1 cellular context compared by ENCODE assay signal in the genomic region with DNA sequence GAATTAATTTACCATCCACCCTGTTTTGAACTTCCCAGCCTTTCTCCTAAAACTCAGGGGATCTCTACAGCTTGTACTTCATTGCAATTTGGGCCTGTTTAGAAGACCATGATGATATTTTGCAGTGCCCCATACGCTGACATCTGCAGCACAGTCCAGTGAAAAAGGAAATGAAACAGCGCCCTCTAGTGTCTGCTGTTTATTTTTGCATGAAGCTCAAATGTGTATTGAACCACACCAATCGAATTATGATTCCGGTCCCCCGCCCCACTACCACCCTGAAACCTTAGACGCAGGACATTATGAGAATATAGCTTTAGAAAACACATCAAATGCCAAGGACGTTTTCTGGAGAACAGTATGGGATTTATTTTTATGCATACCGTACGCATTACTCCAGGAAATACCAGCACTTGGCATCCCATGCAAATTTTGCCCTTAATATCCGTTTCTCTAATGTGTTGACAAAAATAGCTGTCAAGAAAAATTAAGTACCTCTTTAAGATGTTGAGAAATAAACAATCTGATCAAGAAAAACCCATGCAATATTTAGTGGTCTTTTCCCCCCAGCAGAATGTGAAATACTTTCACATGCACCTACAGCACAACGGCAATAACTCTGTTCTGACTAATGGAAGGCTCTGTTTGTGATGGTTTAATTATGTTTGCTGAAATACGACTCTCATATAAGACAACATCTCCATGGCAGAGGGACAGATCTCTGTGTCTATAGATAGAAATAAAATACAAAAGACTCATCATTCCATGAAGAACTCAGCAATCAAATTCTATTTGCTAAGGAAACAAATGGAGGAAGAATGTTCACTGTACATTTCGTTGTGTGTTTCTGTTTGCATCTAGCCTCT.
TF ChIP-seq lines count a peak whose summit lies in the region.

No MANE protein-coding gene starts in this region.

TF ChIP-seq in GM23338, 12 proteins besides CTCF, POLR2A, EP300 and RAD21 (continued from another document):
- TF ChIP-seq, protein P1, sequence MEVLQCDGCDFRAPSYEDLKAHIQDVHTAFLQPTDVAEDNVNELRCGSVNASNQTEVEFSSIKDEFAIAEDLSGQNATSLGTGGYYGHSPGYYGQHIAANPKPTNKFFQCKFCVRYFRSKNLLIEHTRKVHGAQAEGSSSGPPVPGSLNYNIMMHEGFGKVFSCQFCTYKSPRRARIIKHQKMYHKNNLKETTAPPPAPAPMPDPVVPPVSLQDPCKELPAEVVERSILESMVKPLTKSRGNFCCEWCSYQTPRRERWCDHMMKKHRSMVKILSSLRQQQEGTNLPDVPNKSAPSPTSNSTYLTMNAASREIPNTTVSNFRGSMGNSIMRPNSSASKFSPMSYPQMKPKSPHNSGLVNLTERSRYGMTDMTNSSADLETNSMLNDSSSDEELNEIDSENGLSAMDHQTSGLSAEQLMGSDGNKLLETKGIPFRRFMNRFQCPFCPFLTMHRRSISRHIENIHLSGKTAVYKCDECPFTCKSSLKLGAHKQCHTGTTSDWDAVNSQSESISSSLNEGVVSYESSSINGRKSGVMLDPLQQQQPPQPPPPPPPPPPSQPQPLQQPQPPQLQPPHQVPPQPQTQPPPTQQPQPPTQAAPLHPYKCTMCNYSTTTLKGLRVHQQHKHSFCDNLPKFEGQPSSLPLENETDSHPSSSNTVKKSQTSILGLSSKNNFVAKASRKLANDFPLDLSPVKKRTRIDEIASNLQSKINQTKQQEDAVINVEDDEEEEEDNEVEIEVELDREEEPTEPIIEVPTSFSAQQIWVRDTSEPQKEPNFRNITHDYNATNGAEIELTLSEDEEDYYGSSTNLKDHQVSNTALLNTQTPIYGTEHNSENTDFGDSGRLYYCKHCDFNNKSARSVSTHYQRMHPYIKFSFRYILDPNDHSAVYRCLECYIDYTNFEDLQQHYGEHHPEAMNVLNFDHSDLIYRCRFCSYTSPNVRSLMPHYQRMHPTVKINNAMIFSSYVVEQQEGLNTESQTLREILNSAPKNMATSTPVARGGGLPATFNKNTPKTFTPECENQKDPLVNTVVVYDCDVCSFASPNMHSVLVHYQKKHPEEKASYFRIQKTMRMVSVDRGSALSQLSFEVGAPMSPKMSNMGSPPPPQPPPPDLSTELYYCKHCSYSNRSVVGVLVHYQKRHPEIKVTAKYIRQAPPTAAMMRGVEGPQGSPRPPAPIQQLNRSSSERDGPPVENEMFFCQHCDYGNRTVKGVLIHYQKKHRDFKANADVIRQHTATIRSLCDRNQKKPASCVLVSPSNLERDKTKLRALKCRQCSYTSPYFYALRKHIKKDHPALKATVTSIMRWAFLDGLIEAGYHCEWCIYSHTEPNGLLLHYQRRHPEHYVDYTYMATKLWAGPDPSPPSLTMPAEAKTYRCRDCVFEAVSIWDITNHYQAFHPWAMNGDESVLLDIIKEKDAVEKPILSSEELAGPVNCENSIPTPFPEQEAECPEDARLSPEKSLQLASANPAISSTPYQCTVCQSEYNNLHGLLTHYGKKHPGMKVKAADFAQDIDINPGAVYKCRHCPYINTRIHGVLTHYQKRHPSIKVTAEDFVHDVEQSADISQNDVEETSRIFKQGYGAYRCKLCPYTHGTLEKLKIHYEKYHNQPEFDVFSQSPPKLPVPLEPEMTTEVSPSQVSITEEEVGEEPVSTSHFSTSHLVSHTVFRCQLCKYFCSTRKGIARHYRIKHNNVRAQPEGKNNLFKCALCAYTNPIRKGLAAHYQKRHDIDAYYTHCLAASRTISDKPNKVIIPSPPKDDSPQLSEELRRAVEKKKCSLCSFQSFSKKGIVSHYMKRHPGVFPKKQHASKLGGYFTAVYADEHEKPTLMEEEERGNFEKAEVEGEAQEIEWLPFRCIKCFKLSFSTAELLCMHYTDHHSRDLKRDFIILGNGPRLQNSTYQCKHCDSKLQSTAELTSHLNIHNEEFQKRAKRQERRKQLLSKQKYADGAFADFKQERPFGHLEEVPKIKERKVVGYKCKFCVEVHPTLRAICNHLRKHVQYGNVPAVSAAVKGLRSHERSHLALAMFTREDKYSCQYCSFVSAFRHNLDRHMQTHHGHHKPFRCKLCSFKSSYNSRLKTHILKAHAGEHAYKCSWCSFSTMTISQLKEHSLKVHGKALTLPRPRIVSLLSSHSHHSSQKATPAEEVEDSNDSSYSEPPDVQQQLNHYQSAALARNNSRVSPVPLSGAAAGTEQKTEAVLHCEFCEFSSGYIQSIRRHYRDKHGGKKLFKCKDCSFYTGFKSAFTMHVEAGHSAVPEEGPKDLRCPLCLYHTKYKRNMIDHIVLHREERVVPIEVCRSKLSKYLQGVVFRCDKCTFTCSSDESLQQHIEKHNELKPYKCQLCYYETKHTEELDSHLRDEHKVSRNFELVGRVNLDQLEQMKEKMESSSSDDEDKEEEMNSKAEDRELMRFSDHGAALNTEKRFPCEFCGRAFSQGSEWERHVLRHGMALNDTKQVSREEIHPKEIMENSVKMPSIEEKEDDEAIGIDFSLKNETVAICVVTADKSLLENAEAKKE (CRISPR knock-in tag; IDR thresholded peaks at IDR 0.05), result no peak
- TF ChIP-seq, protein P2, sequence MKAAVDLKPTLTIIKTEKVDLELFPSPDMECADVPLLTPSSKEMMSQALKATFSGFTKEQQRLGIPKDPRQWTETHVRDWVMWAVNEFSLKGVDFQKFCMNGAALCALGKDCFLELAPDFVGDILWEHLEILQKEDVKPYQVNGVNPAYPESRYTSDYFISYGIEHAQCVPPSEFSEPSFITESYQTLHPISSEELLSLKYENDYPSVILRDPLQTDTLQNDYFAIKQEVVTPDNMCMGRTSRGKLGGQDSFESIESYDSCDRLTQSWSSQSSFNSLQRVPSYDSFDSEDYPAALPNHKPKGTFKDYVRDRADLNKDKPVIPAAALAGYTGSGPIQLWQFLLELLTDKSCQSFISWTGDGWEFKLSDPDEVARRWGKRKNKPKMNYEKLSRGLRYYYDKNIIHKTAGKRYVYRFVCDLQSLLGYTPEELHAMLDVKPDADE (IDR thresholded peaks at IDR 0.05), result no peak
TF ChIP-seq in GM23338: peak in this region for 0.
